12 cellular contexts compared by ENCODE assay signal in the genomic region with DNA sequence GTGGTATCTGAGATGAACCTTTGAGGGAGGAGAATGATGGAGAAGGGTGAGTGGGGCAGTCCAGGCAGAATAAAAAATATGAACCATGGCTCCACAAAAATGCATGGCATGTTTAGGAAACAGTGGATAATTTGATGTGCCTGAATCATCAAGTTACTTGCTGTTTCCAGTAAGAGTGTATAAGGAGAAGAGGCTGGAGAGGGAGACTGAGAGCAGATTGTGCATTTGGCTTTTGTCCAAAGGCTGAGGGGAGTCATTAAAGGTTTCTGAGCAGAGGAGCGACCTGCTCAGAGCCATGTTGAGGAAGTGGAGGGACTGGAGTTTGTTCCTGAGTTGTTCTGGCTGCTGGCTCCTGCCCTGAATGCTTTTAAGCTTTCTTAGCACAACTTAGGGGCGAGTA. TPM values are rescaled to one million over a fixed set of nuclear protein-coding genes. Genes with fewer than 3 reads are reported as not detected.
DNase-seq lines count a peak whose midpoint lies in the region; ATAC-seq and TF ChIP-seq lines count a peak whose summit lies in the region.
"Had no signal": no experiment of that assay in that cellular context is flagged by ENCODE, and none has a peak within 500 bp of the region (broad histone marks: within the 10 kb centered on the region; RNA-seq: fewer than 3 reads in every experiment).

No MANE protein-coding gene starts in this region.

- ATAC-seq in lung (ENCODE audit: insufficient read depth, low FRiP score) (peak; percentile 62), GM18858 (IDR thresholded peaks at IDR 0.05; ENCODE audit: unreplicated experiment) (no peak), HG02588 (IDR thresholded peaks at IDR 0.05; ENCODE audit: unreplicated experiment) (no peak)
- ATAC-seq: activated CD8-positive, alpha-beta T cell treated with anti-CD3 and anti-CD28 coated beads, Interleukin-2, amount 10 ng/mL, durations not matched to agents 7 days and 5 days; psoas muscle had no signal

- peak; percentile 94 for DNase-seq in EH (ENCODE audit: low read depth)
- peak; percentile 23 for DNase-seq in NCI-H2029 (lab: John Stamatoyannopoulos, UW)
- peak; percentile 84 for DNase-seq in astrocyte of the hippocampus (ENCODE audit: low read depth, low spot score)
- DNase-seq in lung (ENCODE audit: low spot score), result no peak
- no peak for DNase-seq in activated gamma-delta T cell treated with Interleukin-2 at 50 U/mL for 16 hours
- DNase-seq in middle frontal gyrus (ENCODE audit: extremely low spot score, low spot score), result no peak
- DNase-seq: activated CD8-positive, alpha-beta T cell treated with anti-CD3 and anti-CD28 coated beads, Interleukin-2, amount 10 ng/mL, durations not matched to agents 7 days and 5 days; PC-9; psoas muscle; stimulated activated CD4-positive, alpha-beta T cell treated with anti-CD3 and anti-CD28 coated beads, Interleukin-4, amount 100 ng/mL, for 4 hours had no signal

- no peaks in the 10 kb centered on the region for H3K27me3 ChIP-seq in lung (ENCODE audit: control insufficient read depth, insufficient read depth)

- peaks cover 0 to 2% of the 10 kb centered on the region in 2 donors for H3K4me1 ChIP-seq in lung (ENCODE audit: control insufficient read depth in 2 of 2, insufficient read depth in 2 of 2, low read length in 2 of 2)
- H3K4me1 ChIP-seq: psoas muscle had no signal

- TF ChIP-seq CTCF in lung (IDR thresholded peaks at IDR 0.05; ENCODE audit: control extremely low read depth, extremely low read depth), result no peak

- H3K27ac ChIP-seq in lung (ENCODE audit: low read depth in 1 of 2, low read length in 1 of 2), result no peak overlapping the region
- H3K27ac ChIP-seq: PC-9, psoas muscle had no signal

- H3K4me3 ChIP-seq in lung, result no peak overlapping the region
- H3K4me3 ChIP-seq: PC-9, psoas muscle had no signal

- peaks cover 0 to 3% of the 10 kb centered on the region in 2 donors for H3K36me3 ChIP-seq in lung (ENCODE audit: control insufficient read depth in 2 of 2, insufficient read depth in 2 of 2, low read length in 2 of 2)

- peaks cover 0 to 1% of the 10 kb centered on the region in 2 donors for H3K9me3 ChIP-seq in lung (ENCODE audit: control insufficient read depth in 2 of 2, insufficient read depth in 1 of 2, low read length in 1 of 2)
- H3K9me3 ChIP-seq: psoas muscle had no signal

- 61 to 69% methylated on average over 2 of the region's 2 CpGs for WGBS in lung, 2 donors

RNA-seq across cellular contexts. Expression of gene MMP24, which starts 6.1 kb away (rescaled TPM):
- 10 to 100 TPM in 1 of 2 donors, 1 to 10 TPM in 1; 2.3 to 10.1 TPM for total RNA-seq in lung
- polyA plus RNA-seq in lung, result 1 to 10 TPM; 4.1 to 9.3 TPM
- total RNA-seq: activated CD8-positive, alpha-beta T cell treated with anti-CD3 and anti-CD28 coated beads, Interleukin-2, amount 10 ng/mL, durations not matched to agents 7 days and 5 days had no signal

RNA-seq across cellular contexts. Expression of gene MMP24OS, which starts 45.3 kb away (rescaled TPM):
- total RNA-seq in lung, result 100 to 1,000 TPM in 1 of 2 donors, 10 to 100 TPM in 1; 32.1 to 117 TPM
- polyA plus RNA-seq in lung, result 100 to 1,000 TPM in 1 of 2 donors, 10 to 100 TPM in 1; 27.8 to 106 TPM

RNA-seq across cellular contexts. Expression of gene EIF6, which starts 52.0 kb away (rescaled TPM):
- total RNA-seq in lung, result 100 to 1,000 TPM in 1 of 2 donors, 10 to 100 TPM in 1; 47.8 to 119 TPM
- polyA plus RNA-seq in lung, result 100 to 1,000 TPM; 118 to 191 TPM

RNA-seq across cellular contexts. Expression of gene FAM83C, which starts 59.6 kb away (rescaled TPM):
- total RNA-seq in lung, result not detected
- not detected for polyA plus RNA-seq in lung
- total RNA-seq: activated CD8-positive, alpha-beta T cell treated with anti-CD3 and anti-CD28 coated beads, Interleukin-2, amount 10 ng/mL, durations not matched to agents 7 days and 5 days; PC-9; psoas muscle had no signal

Comparison
In these comparisons a context has a peak if more than half of its experiments do, and no peak if none do; other contexts are left out.
1. DNase-seq: peak in EH (single experiment), NCI-H2029 (single experiment) and astrocyte of the hippocampus (single experiment); none in lung (single experiment), activated gamma-delta T cell treated with Interleukin-2 at 50 U/mL for 16 hours (single experiment) and middle frontal gyrus (single experiment).